ENCODE assay signal across 2 cellular contexts in the genomic region with DNA sequence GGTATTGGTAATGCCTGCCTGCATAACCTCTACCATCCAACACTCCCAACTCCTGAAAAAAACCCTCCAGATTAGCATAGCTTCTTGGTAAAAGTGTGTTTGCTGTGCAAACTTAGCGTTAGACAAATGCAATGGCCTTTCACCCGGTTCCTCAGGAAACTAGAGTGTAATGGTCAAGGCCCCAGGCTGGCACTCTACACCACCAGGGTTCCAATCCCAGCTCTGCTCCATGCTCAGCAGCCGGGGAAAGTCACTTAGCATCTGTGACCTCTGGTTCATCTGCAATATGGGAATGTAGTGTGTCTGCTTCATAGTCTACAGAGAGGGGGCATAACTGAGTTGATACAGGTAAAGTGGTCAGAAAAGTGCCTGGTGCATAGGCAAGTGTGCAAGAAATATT.
A peak's percentile ranks its signal among the peaks of the same experiment; 100 is the strongest.
TF ChIP-seq lines count a peak whose summit lies in the region.

No MANE protein-coding gene starts in this region.

TF ChIP-seq in HepG2, 621 proteins besides CTCF, POLR2A, EP300 and RAD21 (continues in another document):
- TF ChIP-seq FOXJ3 (CRISPR knock-in tag; IDR thresholded peaks at IDR 0.05; ENCODE audit: borderline replicate concordance), result 0 out of 2 replicates have a peak, but pooled peaks have one; percentile 38
- TF ChIP-seq, protein P1, sequence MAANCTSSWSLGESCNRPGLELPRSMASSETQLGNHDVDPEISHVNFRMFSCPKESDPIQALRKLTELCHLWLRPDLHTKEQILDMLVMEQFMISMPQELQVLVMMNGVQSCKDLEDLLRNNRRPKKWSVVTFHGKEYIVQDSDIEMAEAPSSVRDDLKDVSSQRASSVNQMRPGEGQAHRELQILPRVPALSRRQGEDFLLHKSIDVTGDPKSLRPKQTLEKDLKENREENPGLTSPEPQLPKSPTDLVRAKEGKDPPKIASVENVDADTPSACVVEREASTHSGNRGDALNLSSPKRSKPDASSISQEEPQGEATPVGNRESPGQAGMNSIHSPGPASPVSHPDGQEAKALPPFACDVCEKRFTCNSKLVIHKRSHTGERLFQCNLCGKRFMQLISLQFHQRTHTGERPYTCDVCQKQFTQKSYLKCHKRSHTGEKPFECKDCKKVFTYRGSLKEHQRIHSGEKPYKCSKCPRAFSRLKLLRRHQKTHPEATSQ (CRISPR knock-in tag; IDR thresholded peaks at IDR 0.05; ENCODE audit: borderline replicate concordance), result no peak
- 0 out of 2 replicates have a peak, but pooled peaks have one; percentile 16 for TF ChIP-seq HDAC1 (CRISPR knock-in tag; IDR thresholded peaks at IDR 0.05)
- TF ChIP-seq BCL6 (CRISPR knock-in tag; IDR thresholded peaks at IDR 0.05), result 0 out of 2 replicates have a peak, but pooled peaks have one; percentile 5
- peak; percentile 15; the same call in 1 of the 2 replicates for TF ChIP-seq ZMYM3 (CRISPR knock-in tag; IDR thresholded peaks at IDR 0.05)
- peak; percentile 74 for TF ChIP-seq RXRB (CRISPR knock-in tag; IDR thresholded peaks at IDR 0.05; ENCODE audit: borderline replicate concordance)
- TF ChIP-seq EZH2 (conservative IDR thresholded peaks at IDR 0.05; ENCODE audit: low read depth, low read length), result no peak
- TF ChIP-seq PPARG (CRISPR knock-in tag; conservative IDR thresholded peaks at IDR 0.05), result peak; percentile 94
- TF ChIP-seq PHF21A (CRISPR knock-in tag; IDR thresholded peaks at IDR 0.05), result 0 out of 2 replicates have a peak, but pooled peaks have one; percentile 28
- TF ChIP-seq, protein P2, sequence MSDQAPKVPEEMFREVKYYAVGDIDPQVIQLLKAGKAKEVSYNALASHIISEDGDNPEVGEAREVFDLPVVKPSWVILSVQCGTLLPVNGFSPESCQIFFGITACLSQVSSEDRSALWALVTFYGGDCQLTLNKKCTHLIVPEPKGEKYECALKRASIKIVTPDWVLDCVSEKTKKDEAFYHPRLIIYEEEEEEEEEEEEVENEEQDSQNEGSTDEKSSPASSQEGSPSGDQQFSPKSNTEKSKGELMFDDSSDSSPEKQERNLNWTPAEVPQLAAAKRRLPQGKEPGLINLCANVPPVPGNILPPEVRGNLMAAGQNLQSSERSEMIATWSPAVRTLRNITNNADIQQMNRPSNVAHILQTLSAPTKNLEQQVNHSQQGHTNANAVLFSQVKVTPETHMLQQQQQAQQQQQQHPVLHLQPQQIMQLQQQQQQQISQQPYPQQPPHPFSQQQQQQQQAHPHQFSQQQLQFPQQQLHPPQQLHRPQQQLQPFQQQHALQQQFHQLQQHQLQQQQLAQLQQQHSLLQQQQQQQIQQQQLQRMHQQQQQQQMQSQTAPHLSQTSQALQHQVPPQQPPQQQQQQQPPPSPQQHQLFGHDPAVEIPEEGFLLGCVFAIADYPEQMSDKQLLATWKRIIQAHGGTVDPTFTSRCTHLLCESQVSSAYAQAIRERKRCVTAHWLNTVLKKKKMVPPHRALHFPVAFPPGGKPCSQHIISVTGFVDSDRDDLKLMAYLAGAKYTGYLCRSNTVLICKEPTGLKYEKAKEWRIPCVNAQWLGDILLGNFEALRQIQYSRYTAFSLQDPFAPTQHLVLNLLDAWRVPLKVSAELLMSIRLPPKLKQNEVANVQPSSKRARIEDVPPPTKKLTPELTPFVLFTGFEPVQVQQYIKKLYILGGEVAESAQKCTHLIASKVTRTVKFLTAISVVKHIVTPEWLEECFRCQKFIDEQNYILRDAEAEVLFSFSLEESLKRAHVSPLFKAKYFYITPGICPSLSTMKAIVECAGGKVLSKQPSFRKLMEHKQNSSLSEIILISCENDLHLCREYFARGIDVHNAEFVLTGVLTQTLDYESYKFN (CRISPR knock-in tag; conservative IDR thresholded peaks at IDR 0.05), result peak; percentile 39; the same call in 1 of the 2 replicates
- TF ChIP-seq, protein P3, sequence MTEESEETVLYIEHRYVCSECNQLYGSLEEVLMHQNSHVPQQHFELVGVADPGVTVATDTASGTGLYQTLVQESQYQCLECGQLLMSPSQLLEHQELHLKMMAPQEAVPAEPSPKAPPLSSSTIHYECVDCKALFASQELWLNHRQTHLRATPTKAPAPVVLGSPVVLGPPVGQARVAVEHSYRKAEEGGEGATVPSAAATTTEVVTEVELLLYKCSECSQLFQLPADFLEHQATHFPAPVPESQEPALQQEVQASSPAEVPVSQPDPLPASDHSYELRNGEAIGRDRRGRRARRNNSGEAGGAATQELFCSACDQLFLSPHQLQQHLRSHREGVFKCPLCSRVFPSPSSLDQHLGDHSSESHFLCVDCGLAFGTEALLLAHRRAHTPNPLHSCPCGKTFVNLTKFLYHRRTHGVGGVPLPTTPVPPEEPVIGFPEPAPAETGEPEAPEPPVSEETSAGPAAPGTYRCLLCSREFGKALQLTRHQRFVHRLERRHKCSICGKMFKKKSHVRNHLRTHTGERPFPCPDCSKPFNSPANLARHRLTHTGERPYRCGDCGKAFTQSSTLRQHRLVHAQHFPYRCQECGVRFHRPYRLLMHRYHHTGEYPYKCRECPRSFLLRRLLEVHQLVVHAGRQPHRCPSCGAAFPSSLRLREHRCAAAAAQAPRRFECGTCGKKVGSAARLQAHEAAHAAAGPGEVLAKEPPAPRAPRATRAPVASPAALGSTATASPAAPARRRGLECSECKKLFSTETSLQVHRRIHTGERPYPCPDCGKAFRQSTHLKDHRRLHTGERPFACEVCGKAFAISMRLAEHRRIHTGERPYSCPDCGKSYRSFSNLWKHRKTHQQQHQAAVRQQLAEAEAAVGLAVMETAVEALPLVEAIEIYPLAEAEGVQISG (CRISPR knock-in tag; IDR thresholded peaks at IDR 0.05), result 0 out of 2 replicates have a peak, but pooled peaks have one; percentile 16
- TF ChIP-seq, protein P4, sequence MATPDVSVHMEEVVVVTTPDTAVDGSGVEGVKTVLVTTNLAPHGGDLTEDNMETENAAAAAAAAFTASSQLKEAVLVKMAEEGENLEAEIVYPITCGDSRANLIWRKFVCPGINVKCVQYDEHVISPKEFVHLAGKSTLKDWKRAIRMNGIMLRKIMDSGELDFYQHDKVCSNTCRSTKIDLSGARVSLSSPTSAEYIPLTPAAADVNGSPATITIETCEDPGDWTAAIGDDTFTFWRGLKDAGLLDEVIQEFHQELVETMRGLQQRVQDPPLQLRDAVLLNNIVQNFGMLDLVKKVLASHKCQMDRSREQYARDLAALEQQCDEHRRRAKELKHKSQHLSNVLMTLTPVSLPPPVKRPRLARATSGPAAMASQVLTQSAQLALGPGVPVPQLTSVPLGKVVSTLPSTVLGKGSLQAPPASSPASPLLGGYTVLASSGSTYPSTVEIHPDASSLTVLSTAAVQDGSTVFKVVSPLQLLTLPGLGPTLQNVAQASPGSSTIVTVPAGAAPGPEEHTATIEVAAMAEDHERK (CRISPR knock-in tag; IDR thresholded peaks at IDR 0.05; ENCODE audit: low read depth), result no peak

TF ChIP-seq in GM12891, 5 proteins besides CTCF, POLR2A, EP300 and RAD21:
- TF ChIP-seq POLR2AphosphoS5 (IDR thresholded peaks at IDR 0.05; ENCODE audit: low read depth, low read length) (no peak), TAF1 (IDR thresholded peaks at IDR 0.05; ENCODE audit: low read depth, low read length) (no peak), POU2F2 (IDR thresholded peaks at IDR 0.05; ENCODE audit: low read depth, low read length) (no peak)
